Comparison of ENCODE assay signal across 23 cellular contexts in the genomic region with DNA sequence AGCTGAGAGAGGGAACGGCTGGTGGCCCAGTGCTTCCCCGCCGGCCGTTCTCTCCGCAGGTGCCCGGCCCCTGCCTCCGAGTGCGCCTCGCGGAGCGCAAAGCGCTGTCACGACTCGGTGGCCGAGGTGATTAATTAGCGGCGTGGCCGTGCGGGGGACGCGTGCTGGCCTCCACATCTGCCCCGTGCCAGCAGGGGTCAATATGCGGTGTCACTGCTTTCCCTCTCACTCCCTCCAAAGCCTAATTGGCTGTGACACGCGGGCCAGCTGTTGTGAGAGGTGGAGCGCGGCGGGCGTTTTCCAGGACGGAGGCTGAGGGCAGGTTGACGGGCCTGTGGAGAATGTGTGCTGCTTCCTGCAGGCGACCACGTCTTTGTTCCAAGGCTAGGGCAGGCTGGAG.
DNase-seq lines count a peak whose midpoint lies in the region; ATAC-seq and TF ChIP-seq lines count a peak whose summit lies in the region.
"Had no signal": no experiment of that assay in that cellular context is flagged by ENCODE, and none has a peak within 500 bp of the region (broad histone marks: within the 10 kb centered on the region; RNA-seq: fewer than 3 reads in every experiment).

No MANE protein-coding gene starts in this region.

- no peak for TF ChIP-seq EP300 in Ishikawa (IDR thresholded peaks at IDR 0.05; ENCODE audit: borderline replicate concordance)

- H3K9me3 ChIP-seq in mucosa of descending colon, result no peaks in the 10 kb centered on the region
- H3K9me3 ChIP-seq: ascending aorta, MG63, tibial artery had no signal

- TF ChIP-seq RAD21 in Ishikawa (IDR thresholded peaks at IDR 0.05; ENCODE audit: low read depth), result no peak

- no peak overlapping the region for H3K4me3 Mint-ChIP-seq in glutamatergic neuron (ENCODE audit: unreplicated experiment)
- H3K4me3 Mint-ChIP-seq: CD4-positive, alpha-beta memory T cell; effector memory CD8-positive, alpha-beta T cell; stimulated activated naive B cell treated with anti-CD40 and anti-IgM and Interleukin-4, amounts not matched to agents 10 μg/mL and 1 μg/mL and 100 μg/mL, for 72 hours had no signal

- no peak overlapping the region for H3K4me3 ChIP-seq in mucosa of descending colon
- H3K4me3 ChIP-seq: ascending aorta, MG63, SK-N-MC, tibial artery had no signal

- intact Hi-C loops in mucosa of descending colon (cut with DNase I, micrococcal nuclease), result no loop called here

- H3K27ac Mint-ChIP-seq in glutamatergic neuron (ENCODE audit: unreplicated experiment), result no peak overlapping the region
- H3K27ac Mint-ChIP-seq: CD4-positive, alpha-beta memory T cell; effector memory CD8-positive, alpha-beta T cell; stimulated activated naive B cell treated with anti-CD40 and anti-IgM and Interleukin-4, amounts not matched to agents 10 μg/mL and 1 μg/mL and 100 μg/mL, for 72 hours had no signal

- peak; percentile 24 for DNase-seq in Daoy (ENCODE audit: low read depth)
- DNase-seq in glutamatergic neuron, result peak; percentile 46
- DNase-seq in mucosa of descending colon, result peak in 2 of 3 donors; percentile 19 to 41
- DNase-seq in DMS 273 (lab: John Stamatoyannopoulos, UW; ENCODE audit: unreplicated experiment), result no peak
- no peak for DNase-seq in DMS114 treated with DMSO at 0.1 percent for 48 hours (lab: John Stamatoyannopoulos, UW; ENCODE audit: unreplicated experiment)
- DNase-seq in A172 (ENCODE audit: low spot score), result no peak
- DNase-seq: activated CD4-positive, CD25-positive, alpha-beta regulatory T cell treated with anti-CD3 and anti-CD28 coated beads, Interleukin-2, amount 50 U/mL, for 72 hours; activated naive CD4-positive, alpha-beta T cell treated with anti-CD3 and anti-CD28 coated beads, Interleukin-2, amount 50 U/mL, for 16 hours; activated T-cell treated with anti-CD3 and anti-CD28 coated beads, Interleukin-2, amount 50 U/mL, for 48 hours; CD4-positive, alpha-beta memory T cell; effector memory CD8-positive, alpha-beta T cell; head of caudate nucleus; NCI-H187; NCI-H2227 treated with DMSO at 0.1 percent for 48 hours; PC-3; stimulated activated naive B cell treated with anti-CD40 and anti-IgM and Interleukin-4, amounts not matched to agents 10 μg/mL and 1 μg/mL and 100 μg/mL, for 72 hours; tibial artery had no signal

- ATAC-seq in mucosa of descending colon (no peak), GM21786 (IDR thresholded peaks at IDR 0.05; ENCODE audit: unreplicated experiment) (no peak)
- ATAC-seq: effector memory CD8-positive, alpha-beta T cell; right cardiac atrium; stimulated activated naive B cell treated with anti-CD40 and anti-IgM and Interleukin-4, amounts not matched to agents 10 μg/mL and 1 μg/mL and 100 μg/mL, for 72 hours had no signal

- H3K27me3 Mint-ChIP-seq in glutamatergic neuron (ENCODE audit: unreplicated experiment), result peaks cover 16% of the 10 kb centered on the region

- no peaks in the 10 kb centered on the region for H3K4me1 Mint-ChIP-seq in glutamatergic neuron (ENCODE audit: low read depth, unreplicated experiment)
- H3K4me1 Mint-ChIP-seq: stimulated activated naive B cell treated with anti-CD40 and anti-IgM and Interleukin-4, amounts not matched to agents 10 μg/mL and 1 μg/mL and 100 μg/mL, for 72 hours had no signal

- H3K4me1 ChIP-seq in mucosa of descending colon (ENCODE audit: low read depth), result no peaks in the 10 kb centered on the region
- H3K4me1 ChIP-seq: ascending aorta, tibial artery had no signal

- H3K9me3 Mint-ChIP-seq in glutamatergic neuron (ENCODE audit: unreplicated experiment), result peaks cover 1% of the 10 kb centered on the region
- H3K9me3 Mint-ChIP-seq: effector memory CD8-positive, alpha-beta T cell; stimulated activated naive B cell treated with anti-CD40 and anti-IgM and Interleukin-4, amounts not matched to agents 10 μg/mL and 1 μg/mL and 100 μg/mL, for 72 hours had no signal

- TF ChIP-seq CTCF in glutamatergic neuron (IDR thresholded peaks at IDR 0.05; ENCODE audit: partially characterized antibody, unreplicated experiment), result no peak
- TF ChIP-seq CTCF in mucosa of descending colon (IDR thresholded peaks at IDR 0.05), result no peak

- no peaks in the 10 kb centered on the region for H3K36me3 ChIP-seq in mucosa of descending colon (ENCODE audit: low read depth)
- H3K36me3 ChIP-seq: ascending aorta, MG63, tibial artery had no signal

- H3K36me3 Mint-ChIP-seq in glutamatergic neuron (ENCODE audit: unreplicated experiment), result no peaks in the 10 kb centered on the region
- H3K36me3 Mint-ChIP-seq: CD4-positive, alpha-beta memory T cell; stimulated activated naive B cell treated with anti-CD40 and anti-IgM and Interleukin-4, amounts not matched to agents 10 μg/mL and 1 μg/mL and 100 μg/mL, for 72 hours had no signal

TF ChIP-seq in Ishikawa, 13 proteins besides CTCF, POLR2A, EP300 and RAD21:
- TF ChIP-seq, protein P1, sequence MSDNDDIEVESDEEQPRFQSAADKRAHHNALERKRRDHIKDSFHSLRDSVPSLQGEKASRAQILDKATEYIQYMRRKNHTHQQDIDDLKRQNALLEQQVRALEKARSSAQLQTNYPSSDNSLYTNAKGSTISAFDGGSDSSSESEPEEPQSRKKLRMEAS (IDR thresholded peaks at IDR 0.05), result peak; percentile 14; the same call in 1 of the 2 replicates
- no peak for TF ChIP-seq REST (IDR thresholded peaks at IDR 0.05; ENCODE audit: low read depth)

Comparison
In these comparisons a context has a peak if more than half of its experiments do, and no peak if none do; other contexts are left out.
1. DNase-seq: peak in Daoy (single experiment), glutamatergic neuron (single experiment) and mucosa of descending colon (2 of 3); none in DMS 273 (single experiment), DMS114 treated with DMSO at 0.1 percent for 48 hours (single experiment) and A172 (single experiment).